ENCODE assay signal across 1 cellular context in genomic region chr22:36340621-36341020, GRCh38.
TF ChIP-seq lines count a peak whose summit lies in the region.

No MANE protein-coding gene starts in this region.

TF ChIP-seq in WTC11, 78 proteins besides CTCF, POLR2A, EP300 and RAD21 (continued from another document):
- no peak for TF ChIP-seq FOXJ3 (CRISPR knock-in tag; IDR thresholded peaks at IDR 0.05; ENCODE audit: borderline replicate concordance)
- TF ChIP-seq ZNF263 (CRISPR knock-in tag; IDR thresholded peaks at IDR 0.05; ENCODE audit: low read depth) = no peak
- no peak for TF ChIP-seq HMGXB4 (CRISPR knock-in tag; IDR thresholded peaks at IDR 0.05)
- no peak for TF ChIP-seq CREM (CRISPR knock-in tag; IDR thresholded peaks at IDR 0.05)
- no peak for TF ChIP-seq ZNF532 (CRISPR knock-in tag; IDR thresholded peaks at IDR 0.05; ENCODE audit: borderline replicate concordance)
